In genomic region chr5:65811004-65811403, GRCh38 we compare ENCODE assay signal across 15 cellular contexts.
A peak's percentile ranks its signal among the peaks of the same experiment; 100 is the strongest.
DNase-seq lines count a peak whose midpoint lies in the region; ATAC-seq and TF ChIP-seq lines count a peak whose summit lies in the region.
"Had no signal": no experiment of that assay in that cellular context is flagged by ENCODE, and none has a peak within 500 bp of the region (broad histone marks: within the 10 kb centered on the region; RNA-seq: fewer than 3 reads in every experiment).

No MANE protein-coding gene starts in this region.

- H3K4me3 ChIP-seq in HCT116 (replicated peaks in 1 of 2; ENCODE audit: low read depth in 1 of 2, low read length in 2 of 2) (peak overlapping the region in 1 of 2 experiments; percentile 45; a peak in 2 of 4 replicates), skin epidermis (no peak overlapping the region)
- H3K4me3 ChIP-seq: BLaER1, HAP-1, SJCRH30 had no signal

- H3K9me3 ChIP-seq in HCT116 (ENCODE audit: control insufficient read depth in 1 of 2, insufficient read depth in 1 of 2, low read depth in 1 of 2, low read length in 2 of 2) = no peaks in the 10 kb centered on the region
- H3K9me3 ChIP-seq: BLaER1, HAP-1, SJCRH30 had no signal

- no peak for TF ChIP-seq RAD21 in HCT116 (IDR thresholded peaks at IDR 0.05; ENCODE audit: low read depth)

- RAD21 ChIA-PET in HCT116 (lab: Charles Lee; ENCODE audit: low non-redundant PET in 1 of 2, low total read pairs in 2 of 2, uncharacterized antibody in 2 of 2, unreplicated experiment in 2 of 2) = no interaction called here

- peak overlapping the region; percentile 81 for H3K27ac ChIP-seq in HCT116 (ENCODE audit: low read depth, low read length)
- peak overlapping the region; percentile 66 for H3K27ac ChIP-seq in RWPE1
- peak overlapping the region in 12 of 21 experiments; percentile 26 to 75 (median 38) for H3K27ac ChIP-seq in skin epidermis
- H3K27ac ChIP-seq: BLaER1, SJCRH30 had no signal

- H4K20me1 ChIP-seq in HCT116 (ENCODE audit: insufficient read depth) = no peaks in the 10 kb centered on the region
- H4K20me1 ChIP-seq: BLaER1 had no signal

- no peak overlapping the region for H2AFZ ChIP-seq in HCT116 (ENCODE audit: low read depth, low read length, poor library complexity, severe bottlenecking)

- peaks cover 68 to 82% of the 10 kb centered on the region in 2 experiments for H3K4me1 ChIP-seq in HCT116 (ENCODE audit: control insufficient read depth in 1 of 2, insufficient read depth in 2 of 2, low read length in 2 of 2)
- H3K4me1 ChIP-seq: BLaER1, HAP-1, SJCRH30 had no signal

- H3K9me2 ChIP-seq in HCT116 (ENCODE audit: insufficient read depth) = no peaks in the 10 kb centered on the region

- ATAC-seq in HCT116 = peak; percentile 68
- peak; percentile 48 for ATAC-seq in esophagus mucosa
- ATAC-seq in HG02884 (IDR thresholded peaks at IDR 0.05; ENCODE audit: unreplicated experiment) = no peak

- intact Hi-C loops in HCT116 (cut with micrococcal nuclease) = no loop called here

- CTCF ChIA-PET in HCT116 (lab: Charles Lee) (no interaction called here), RWPE1 (lab: Yijun Ruan, JAX) (no interaction called here)

- BruUV-seq in HCT116 (replicated peaks; lab: Mats Ljungman, UMichigan) = no TSS peak

- no peaks in the 10 kb centered on the region for H3K27me3 ChIP-seq in HCT116 (ENCODE audit: insufficient read depth, low read length)
- H3K27me3 ChIP-seq: BLaER1, SJCRH30 had no signal

- TF ChIP-seq POLR2A in HCT116 (IDR thresholded peaks at IDR 0.05; ENCODE audit: borderline replicate concordance, extremely low read depth, insufficient read depth, insufficient read length) = no peak

- H3K36me3 ChIP-seq in HCT116 (ENCODE audit: control insufficient read depth in 1 of 2, insufficient read depth in 2 of 2, low read length in 2 of 2) = no peaks in the 10 kb centered on the region; a peak in 1 of 4 replicates

- POLR2A ChIA-PET in HCT116 (lab: Charles Lee) = interaction anchor here (1.0 kb wide), 1 partner anchor 8 kb away, joined by 3 read pairs; no protein-coding TSS in a partner anchor
- POLR2A ChIA-PET in RWPE1 (lab: Yijun Ruan, JAX; ENCODE audit: low non-redundant PET) = no interaction called here

- TF ChIP-seq CTCF in HCT116 (IDR thresholded peaks at IDR 0.05 in 2 of 3, conservative IDR thresholded peaks at IDR 0.05 in 1 of 3; ENCODE audit: borderline replicate concordance in 1 of 3, insufficient read depth in 1 of 3, low read depth in 2 of 3, low read length in 2 of 3) = no peak
- no peak for TF ChIP-seq CTCF in RWPE1 (conservative IDR thresholded peaks at IDR 0.05; ENCODE audit: low read depth)

- no peaks in the 10 kb centered on the region for H3K79me2 ChIP-seq in HCT116 (ENCODE audit: insufficient read depth, low read length)

- DNase-seq in HCT116 (ENCODE audit: low read depth, low spot score) (peak; percentile 62), RWPE1 (ENCODE audit: low spot score) (peak; percentile 70), COLO829 (ENCODE audit: low spot score) (no peak), NCI-H2081 (lab: John Stamatoyannopoulos, UW) (no peak), AG08395 (ENCODE audit: low spot score) (no peak)
- DNase-seq: activated CD8-positive, alpha-beta memory T cell treated with anti-CD3 and anti-CD28 coated beads for 24 hours; GF-D8; NCI-H1436; NCI-H524; SJCRH30 had no signal

- H3K4me2 ChIP-seq in HCT116 (ENCODE audit: low read length) = peak overlapping the region; percentile 81
- H3K4me2 ChIP-seq: BLaER1 had no signal

- peak overlapping the region; percentile 30 for H3K9ac ChIP-seq in HCT116 (ENCODE audit: low read length)
- H3K9ac ChIP-seq: BLaER1 had no signal

TF ChIP-seq in HCT116, 20 proteins besides CTCF, POLR2A, EP300 and RAD21:
- TF ChIP-seq FOSL1 (IDR thresholded peaks at IDR 0.05; ENCODE audit: low read depth) (peak; percentile 85), EZH2 (IDR thresholded peaks at IDR 0.05) (no peak), CEBPB (IDR thresholded peaks at IDR 0.05; ENCODE audit: low read depth) (peak; percentile 97), SRF (IDR thresholded peaks at IDR 0.05; ENCODE audit: low read depth) (0 out of 2 replicates have a peak, but pooled peaks have one; percentile 17), SIN3A (IDR thresholded peaks at IDR 0.05; ENCODE audit: low read depth) (0 out of 2 replicates have a peak, but pooled peaks have one; percentile 35), JUND (IDR thresholded peaks at IDR 0.05) (peak; percentile 85), SP1 (IDR thresholded peaks at IDR 0.05; ENCODE audit: low read depth) (peak; percentile 80), YY1 (IDR thresholded peaks at IDR 0.05; ENCODE audit: extremely low read depth, insufficient replicate concordance, low read depth, low read length) (no peak)

Comparison
In these comparisons a context has a peak if more than half of its experiments do, and no peak if none do; other contexts are left out.
1. DNase-seq: peak in HCT116 (single experiment) and RWPE1 (single experiment); none in COLO829 (single experiment), NCI-H2081 (0 of 2) and AG08395 (single experiment).
2. Peak in every context shown above with its lines, with median percentiles within 50 percentile points of each other: H3K27ac ChIP-seq.